ENCODE assay signal across 8 cellular contexts in the genomic region with DNA sequence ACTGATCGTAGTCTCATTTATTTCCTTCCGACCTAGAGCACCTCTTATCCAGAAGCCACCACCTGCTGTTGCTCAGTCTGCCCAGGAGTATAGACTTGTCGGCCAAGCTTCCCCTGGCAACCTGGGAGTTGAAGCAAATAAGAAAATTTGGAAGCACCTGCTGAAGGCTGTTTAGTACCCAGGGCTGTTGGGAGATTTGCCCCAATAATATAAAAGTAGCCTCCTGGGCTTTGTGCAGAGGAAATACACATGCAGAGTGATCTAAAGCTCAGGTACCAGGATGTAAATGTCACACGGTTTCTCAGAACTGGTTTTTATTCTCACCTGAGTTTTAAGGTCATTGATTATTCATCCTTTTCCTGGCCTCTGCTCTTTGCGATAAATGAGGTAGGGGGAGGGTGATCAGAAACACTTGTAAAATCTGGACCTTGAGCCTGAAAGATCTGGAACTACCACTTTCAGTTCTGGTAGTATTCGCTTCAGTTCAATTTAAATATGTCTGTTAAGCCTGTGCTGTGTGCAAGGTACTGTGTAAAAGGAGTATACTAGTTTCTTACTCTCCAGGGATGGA. TPM values are rescaled to one million over a fixed set of nuclear protein-coding genes. Genes with fewer than 3 reads are reported as not detected.
A peak's percentile ranks its signal among the peaks of the same experiment; 100 is the strongest.
DNase-seq lines count a peak whose midpoint lies in the region; ATAC-seq lines count a peak whose summit lies in the region.

No MANE protein-coding gene starts in this region.

- no peaks in the 10 kb centered on the region for H3K27me3 Mint-ChIP-seq in activated T-cell treated with anti-CD3 and anti-CD28 coated beads, Interleukin-2, amount 50 U/mL, for 4 hours (ENCODE audit: low read depth)
- H3K27me3 Mint-ChIP-seq in activated naive CD8-positive, alpha-beta T cell treated with anti-CD3 and anti-CD28 coated beads, Interleukin-2, amount 10 ng/mL, durations not matched to agents 7 days and 5 days: no peaks in the 10 kb centered on the region

- POLR2A ChIA-PET in activated naive CD8-positive, alpha-beta T cell treated with anti-CD3 and anti-CD28 coated beads, Interleukin-2, amount 10 ng/mL, durations not matched to agents 7 days and 5 days (lab: Charles Lee): interaction anchor here (1.5 to 2.3 kb wide), 2 partner anchors 20 to 262 kb away, joined by 3 to 6 read pairs; no protein-coding TSS in a partner anchor

- H3K27ac Mint-ChIP-seq in activated naive CD8-positive, alpha-beta T cell treated with anti-CD3 and anti-CD28 coated beads, Interleukin-2, amount 10 ng/mL, durations not matched to agents 7 days and 5 days: peak overlapping the region; percentile 93

- peaks cover 2% of the 10 kb centered on the region for H3K36me3 Mint-ChIP-seq in activated T-cell treated with anti-CD3 and anti-CD28 coated beads, Interleukin-2, amount 50 U/mL, for 4 hours (ENCODE audit: insufficient read depth)
- peaks cover 7% of the 10 kb centered on the region for H3K36me3 Mint-ChIP-seq in activated naive CD8-positive, alpha-beta T cell treated with anti-CD3 and anti-CD28 coated beads, Interleukin-2, amount 10 ng/mL, durations not matched to agents 7 days and 5 days

- no peaks in the 10 kb centered on the region for H3K9me3 ChIP-seq in thymus (ENCODE audit: control insufficient read depth)

- no peaks in the 10 kb centered on the region for H3K27me3 ChIP-seq in thymus (ENCODE audit: control insufficient read depth, insufficient read depth)

- WGBS in thymus: 28% methylated on average over 6 of the region's 6 CpGs

- no peak for DNase-seq in activated T-cell treated with anti-CD3 and anti-CD28 coated beads, Interleukin-2, amount 50 U/mL, for 4 hours
- DNase-seq in activated T-cell treated with anti-CD3 and anti-CD28 coated beads for 4 hours: no peak
- no peak for DNase-seq in activated naive CD8-positive, alpha-beta T cell treated with anti-CD3 and anti-CD28 coated beads, Interleukin-2, amount 10 ng/mL, durations not matched to agents 7 days and 5 days
- DNase-seq in left lobe of liver (ENCODE audit: low spot score): no peak
- no peak for DNase-seq in stimulated activated CD4-positive, alpha-beta T cell treated with anti-CD3 and anti-CD28 coated beads, Interleukin-2, amount 100 ng/mL, for 48 hours
- DNase-seq in EL: no peak
- DNase-seq in KG1 (lab: John Stamatoyannopoulos, UW): no peak

- H3K4me3 Mint-ChIP-seq in activated T-cell treated with anti-CD3 and anti-CD28 coated beads, Interleukin-2, amount 50 U/mL, for 4 hours: peak overlapping the region; percentile 93
- peak overlapping the region; percentile 92 for H3K4me3 Mint-ChIP-seq in activated naive CD8-positive, alpha-beta T cell treated with anti-CD3 and anti-CD28 coated beads, Interleukin-2, amount 10 ng/mL, durations not matched to agents 7 days and 5 days

- H3K36me3 ChIP-seq in thymus (ENCODE audit: control insufficient read depth, insufficient read depth): no peaks in the 10 kb centered on the region

- H3K4me1 ChIP-seq in thymus (ENCODE audit: control insufficient read depth, insufficient read depth, low read length): peaks cover 19% of the 10 kb centered on the region

- no peaks in the 10 kb centered on the region for H3K9me3 Mint-ChIP-seq in activated T-cell treated with anti-CD3 and anti-CD28 coated beads, Interleukin-2, amount 50 U/mL, for 4 hours
- no peaks in the 10 kb centered on the region for H3K9me3 Mint-ChIP-seq in activated naive CD8-positive, alpha-beta T cell treated with anti-CD3 and anti-CD28 coated beads, Interleukin-2, amount 10 ng/mL, durations not matched to agents 7 days and 5 days

- H3K4me1 Mint-ChIP-seq in activated T-cell treated with anti-CD3 and anti-CD28 coated beads, Interleukin-2, amount 50 U/mL, for 4 hours (ENCODE audit: low read depth): peaks cover 43% of the 10 kb centered on the region
- H3K4me1 Mint-ChIP-seq in activated naive CD8-positive, alpha-beta T cell treated with anti-CD3 and anti-CD28 coated beads, Interleukin-2, amount 10 ng/mL, durations not matched to agents 7 days and 5 days: peaks cover 38% of the 10 kb centered on the region

- H3K4me3 ChIP-seq in thymus (ENCODE audit: low read length): peak overlapping the region; percentile 76

- ATAC-seq in activated T-cell treated with anti-CD3 and anti-CD28 coated beads, Interleukin-2, amount 50 U/mL, for 4 hours: no peak
- ATAC-seq in activated naive CD8-positive, alpha-beta T cell treated with anti-CD3 and anti-CD28 coated beads, Interleukin-2, amount 10 ng/mL, durations not matched to agents 7 days and 5 days (ENCODE audit: low read depth): no peak
- peak; percentile 13 for ATAC-seq in left lobe of liver

- H3K27ac ChIP-seq in thymus (ENCODE audit: low read depth): peak overlapping the region; percentile 80

RNA-seq across cellular contexts. Expression of gene COX7A2L, which starts 0.8 kb away (rescaled TPM):
- 100 to 1,000 TPM in 1 of 3 donors, 10 to 100 TPM in 2; 89.6 to 100 (median 96.2) TPM for total RNA-seq in activated T-cell treated with anti-CD3 and anti-CD28 coated beads, Interleukin-2, amount 50 U/mL, for 4 hours
- 10 to 100 TPM; 88.0 to 92.0 TPM for total RNA-seq in activated naive CD8-positive, alpha-beta T cell treated with anti-CD3 and anti-CD28 coated beads, Interleukin-2, amount 10 ng/mL, durations not matched to agents 7 days and 5 days
- total RNA-seq in left lobe of liver: 38.5 TPM
- polyA plus RNA-seq in thymus: 190 TPM
